ENCODE assay signal across 13 cellular contexts in genomic region chr17:19298561-19299213, GRCh38.
DNase-seq lines count a peak whose midpoint lies in the region; ATAC-seq, FAIRE-seq and TF ChIP-seq lines count a peak whose summit lies in the region.
"Had no signal": no experiment of that assay in that cellular context is flagged by ENCODE, and none has a peak within 500 bp of the region (broad histone marks: within the 10 kb centered on the region; RNA-seq: fewer than 3 reads in every experiment).

No MANE protein-coding gene starts in this region.

- no peak overlapping the region for H3K4me3 ChIP-seq in left ventricle myocardium inferior
- no peak overlapping the region for H3K4me3 ChIP-seq in tibial nerve
- H3K4me3 ChIP-seq: A549 had no signal

- DNase-seq in left ventricle myocardium inferior (no peak), left ventricle myocardium superior (no peak), neural crest cell (ENCODE audit: low read depth, low spot score) (no peak), tibial nerve (ENCODE audit: low spot score in 2 of 2) (no peak), urothelium cell line (ENCODE audit: low spot score) (no peak)
- no peak for DNase-seq in activated naive CD4-positive, alpha-beta T cell (lab: John Stamatoyannopoulos, UW)
- DNase-seq: NCI-H1930, NCI-H510A had no signal

- H3K36me3 ChIP-seq in left ventricle myocardium inferior (no peaks in the 10 kb centered on the region), tibial nerve (no peaks in the 10 kb centered on the region)

- H3K4me1 Mint-ChIP-seq in neural crest cell, result peaks cover 30% of the 10 kb centered on the region

- peak overlapping the region; percentile 50 for H3K27ac ChIP-seq in left ventricle myocardium inferior (replicated peaks)
- peak overlapping the region; percentile 47 for H3K27ac ChIP-seq in cingulate gyrus (ENCODE audit: low read depth, low read length)
- peak overlapping the region; percentile 31 to 85 (median 61) for H3K27ac ChIP-seq in tibial nerve
- H3K27ac ChIP-seq: A549, C4-2B had no signal

- TF ChIP-seq EP300 in tibial nerve (IDR thresholded peaks at IDR 0.05), result peak; percentile 61 to 68

- H3K9me3 Mint-ChIP-seq in neural crest cell, result no peaks in the 10 kb centered on the region

- no peaks in the 10 kb centered on the region for H3K36me3 Mint-ChIP-seq in neural crest cell (ENCODE audit: low read depth)

- TF ChIP-seq CTCF in left ventricle myocardium inferior (IDR thresholded peaks at IDR 0.05; ENCODE audit: borderline replicate concordance) (no peak), neural crest cell (conservative IDR thresholded peaks at IDR 0.05) (no peak), tibial nerve (IDR thresholded peaks at IDR 0.05) (no peak)

- intact Hi-C loops in left ventricle myocardium inferior (cut with micrococcal nuclease) (no loop called here), left ventricle myocardium superior (cut with micrococcal nuclease) (no loop called here)

- WGBS in tibial nerve, 2 donors, result 45 to 47% methylated on average over 6 of the region's 6 CpGs

- TF ChIP-seq POLR2A in tibial nerve (IDR thresholded peaks at IDR 0.05), result no peak

- ATAC-seq in left ventricle myocardium superior (no peak), GM21528 (IDR thresholded peaks at IDR 0.05; ENCODE audit: low FRiP score, unreplicated experiment) (no peak)
- ATAC-seq: A549 had no signal

- H3K27me3 ChIP-seq in left ventricle myocardium inferior (ENCODE audit: low read depth), result no peaks in the 10 kb centered on the region
- H3K27me3 ChIP-seq in tibial nerve, result no peaks in the 10 kb centered on the region

- FAIRE-seq in urothelium cell line (lab: Jason Lieb, UNC), result no peak
- FAIRE-seq: A549, RCC 7860 had no signal

- peak overlapping the region; percentile 64 for H3K27ac Mint-ChIP-seq in neural crest cell (ENCODE audit: unreplicated experiment)

- H3K9me3 ChIP-seq in left ventricle myocardium inferior (replicated peaks) (no peaks in the 10 kb centered on the region), tibial nerve (no peaks in the 10 kb centered on the region)
- H3K9me3 ChIP-seq: A549 had no signal

- no peaks in the 10 kb centered on the region for H3K27me3 Mint-ChIP-seq in neural crest cell (ENCODE audit: low read depth)

- no peak overlapping the region for H3K4me3 Mint-ChIP-seq in neural crest cell

- peaks cover 91% of the 10 kb centered on the region for H3K4me1 ChIP-seq in left ventricle myocardium inferior
- H3K4me1 ChIP-seq in tibial nerve, result peaks cover 0 to 86% (median 50%) of the 10 kb centered on the region in 4 donors
- H3K4me1 ChIP-seq: A549 had no signal
